In the genomic region with DNA sequence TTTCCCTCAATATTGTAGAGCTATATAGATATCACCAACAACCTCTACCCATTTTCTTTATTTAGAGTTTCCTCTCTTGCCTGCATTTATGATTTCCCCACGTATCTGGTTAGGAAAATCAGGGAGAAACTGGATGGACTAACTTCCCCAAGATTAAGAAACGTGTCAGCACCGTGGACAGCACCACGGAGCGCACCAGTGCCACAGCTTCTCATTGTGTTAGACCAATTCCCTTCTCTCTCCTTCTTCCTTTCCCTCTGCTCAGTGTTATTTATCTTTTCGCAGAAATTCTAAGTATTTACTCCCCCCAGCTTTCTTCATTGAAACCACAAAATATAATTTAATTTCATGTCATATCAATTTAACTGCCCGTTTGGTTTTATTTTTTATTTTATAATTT, we compare ENCODE assay signal across 9 cellular contexts.
DNase-seq lines count a peak whose midpoint lies in the region; ATAC-seq and TF ChIP-seq lines count a peak whose summit lies in the region.
"Had no signal": no experiment of that assay in that cellular context is flagged by ENCODE, and none has a peak within 500 bp of the region (broad histone marks: within the 10 kb centered on the region; RNA-seq: fewer than 3 reads in every experiment).

No MANE protein-coding gene starts in this region.

- TF ChIP-seq CTCF in HFFc6 (IDR thresholded peaks at IDR 0.05) = no peak

- no peaks in the 10 kb centered on the region for H3K9me3 ChIP-seq in iPS DF 6.9 (ENCODE audit: control insufficient read depth, insufficient read depth, low read length)
- H3K9me3 ChIP-seq: psoas muscle had no signal

- in situ Hi-C loops in ACHN (cut with HindIII; ENCODE audit: low pct_ligation_motif_present, low pct_unique_long_range_greater_than_20kb, low sequenced_read_pairs) = no loop called here

- H3K27ac ChIP-seq in iPS DF 6.9 (ENCODE audit: low read length) = no peak overlapping the region
- H3K27ac ChIP-seq: psoas muscle had no signal

- H3K4me3 ChIP-seq in iPS DF 6.9 (ENCODE audit: low read length) = no peak overlapping the region
- H3K4me3 ChIP-seq: psoas muscle had no signal

- ATAC-seq in activated T-cell treated with anti-CD3 and anti-CD28 coated beads, Interleukin-2, amount 50 U/mL, for 72 hours (replicated peaks in 1 of 2) = no peak
- ATAC-seq: psoas muscle had no signal

- no peaks in the 10 kb centered on the region for H3K27me3 ChIP-seq in iPS DF 6.9 (ENCODE audit: control insufficient read depth, insufficient read depth, low read length)

- no peak overlapping the region for H3K4me3 Mint-ChIP-seq in HFFc6
- H3K4me3 Mint-ChIP-seq in activated T-cell treated with anti-CD3 and anti-CD28 coated beads, Interleukin-2, amount 50 U/mL, for 72 hours = no peak overlapping the region

- H3K9me3 Mint-ChIP-seq in HFFc6 = no peaks in the 10 kb centered on the region
- peaks cover 1 to 2% of the 10 kb centered on the region in 2 donors for H3K9me3 Mint-ChIP-seq in activated T-cell treated with anti-CD3 and anti-CD28 coated beads, Interleukin-2, amount 50 U/mL, for 72 hours

- no peaks in the 10 kb centered on the region for H3K36me3 ChIP-seq in iPS DF 6.9 (ENCODE audit: control insufficient read depth, insufficient read depth, low read length)

- no peaks in the 10 kb centered on the region for H3K27me3 Mint-ChIP-seq in HFFc6 (ENCODE audit: insufficient read depth)
- H3K27me3 Mint-ChIP-seq in activated T-cell treated with anti-CD3 and anti-CD28 coated beads, Interleukin-2, amount 50 U/mL, for 72 hours (ENCODE audit: low read depth) = peaks cover 7% of the 10 kb centered on the region

- WGBS in iPS DF 6.9 (ENCODE audit: insufficient coverage, insufficient read length) = 100% methylated on average over 1 of the region's 7 CpGs

- no peaks in the 10 kb centered on the region for H3K4me1 ChIP-seq in iPS DF 6.9 (ENCODE audit: control insufficient read depth, insufficient read depth, low read length)
- H3K4me1 ChIP-seq: psoas muscle had no signal

- H3K27ac Mint-ChIP-seq in HFFc6 = no peak overlapping the region
- no peak overlapping the region for H3K27ac Mint-ChIP-seq in activated T-cell treated with anti-CD3 and anti-CD28 coated beads, Interleukin-2, amount 50 U/mL, for 72 hours

- H3K36me3 Mint-ChIP-seq in HFFc6 (ENCODE audit: low read depth) = no peaks in the 10 kb centered on the region
- H3K36me3 Mint-ChIP-seq in activated T-cell treated with anti-CD3 and anti-CD28 coated beads, Interleukin-2, amount 50 U/mL, for 72 hours (ENCODE audit: insufficient read depth in 2 of 2) = no peaks in the 10 kb centered on the region

- DNase-seq in ACHN (peak; percentile 58), HFFc6 (peak; percentile 39), astrocyte of the hippocampus (ENCODE audit: low read depth, low spot score) (peak; percentile 90), iPS DF 6.9 (ENCODE audit: low read depth, low spot score) (peak; percentile 37), NCI-H526 treated with DMSO at 0.1 percent for 48 hours (lab: John Stamatoyannopoulos, UW) (no peak), NCI-H2171 treated with DMSO at 0.1 percent for 48 hours (lab: John Stamatoyannopoulos, UW) (no peak), SW 1271 (lab: John Stamatoyannopoulos, UW) (no peak)
- no peak for DNase-seq in activated T-cell treated with anti-CD3 and anti-CD28 coated beads, Interleukin-2, amount 50 U/mL, for 72 hours

- 0 out of 2 replicates have a peak, but pooled peaks cover 5% of the 10 kb centered on the region for H3K4me1 Mint-ChIP-seq in HFFc6 (ENCODE audit: low read depth)
- H3K4me1 Mint-ChIP-seq in activated T-cell treated with anti-CD3 and anti-CD28 coated beads, Interleukin-2, amount 50 U/mL, for 72 hours (ENCODE audit: low read depth) = no peaks in the 10 kb centered on the region

Comparison
In these comparisons a context has a peak if more than half of its experiments do, and no peak if none do; other contexts are left out.
1. DNase-seq: peak in ACHN (single experiment), HFFc6 (single experiment), astrocyte of the hippocampus (single experiment) and iPS DF 6.9 (single experiment); none in NCI-H526 treated with DMSO at 0.1 percent for 48 hours (single experiment), NCI-H2171 treated with DMSO at 0.1 percent for 48 hours (single experiment), SW 1271 (0 of 2) and activated T-cell treated with anti-CD3 and anti-CD28 coated beads, Interleukin-2, amount 50 U/mL, for 72 hours (0 of 2).